In the genomic region with DNA sequence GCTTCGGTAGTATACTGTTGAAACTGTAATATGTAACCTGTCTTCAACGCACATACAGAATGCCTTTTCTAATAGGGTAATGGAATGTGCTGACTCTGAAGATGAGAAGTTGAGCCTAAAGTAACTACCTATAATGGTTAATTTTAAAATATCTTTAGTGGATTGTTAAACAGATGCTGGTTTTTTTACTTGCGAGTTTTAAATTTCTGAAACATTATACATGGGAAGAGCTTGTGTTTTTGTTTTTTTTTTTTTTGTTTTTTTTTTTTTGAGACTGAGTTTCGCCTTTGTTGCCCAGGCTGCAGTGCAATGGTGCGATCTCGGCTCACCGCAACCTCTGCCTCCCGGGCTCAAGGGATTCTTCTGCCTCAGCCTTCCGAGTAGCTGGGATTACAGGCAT, we compare ENCODE assay signal across 14 cellular contexts.
"Had no signal": no experiment of that assay in that cellular context is flagged by ENCODE, and none has a peak within 500 bp of the region (broad histone marks: within the 10 kb centered on the region; RNA-seq: fewer than 3 reads in every experiment).

No MANE protein-coding gene starts in this region.

- DNase-seq: activated CD4-positive, alpha-beta T cell treated with anti-CD3 and anti-CD28 coated beads, Interleukin-2, amount 50 U/mL, for 4 hours; activated CD4-positive, CD25-positive, alpha-beta regulatory T cell; amygdala; brain microvascular endothelial cell; cerebellar nuclear complex; dermis blood vessel endothelial cell; lower lobe of right lung; midbrain; nucleus accumbens; stimulated activated CD4-positive, alpha-beta T cell treated with anti-CD3 and anti-CD28 coated beads, Interleukin-12 subunit alpha, Interleukin-12 subunit beta, amount 100 ng/mL, for 4 hours; stimulated activated naive CD4-positive, alpha-beta T cell treated with Interleukin-2 at 50 U/mL for 16 hours; upper lobe of left lung had no signal

- H3K27ac ChIP-seq: brain microvascular endothelial cell, lower lobe of right lung, upper lobe of left lung had no signal

- H3K4me3 ChIP-seq: lower lobe of right lung, upper lobe of left lung had no signal

- H3K27ac Mint-ChIP-seq: activated naive CD8-positive, alpha-beta T cell had no signal

- H3K9me3 ChIP-seq: lower lobe of right lung, upper lobe of left lung had no signal

- ATAC-seq: lower lobe of right lung, SK-N-SH treated with all-trans-retinoic acid at 6 μM for 48 hours had no signal

- H3K4me3 Mint-ChIP-seq: activated naive CD8-positive, alpha-beta T cell had no signal

- H3K27me3 ChIP-seq: brain microvascular endothelial cell, upper lobe of left lung had no signal

- H3K36me3 ChIP-seq: brain microvascular endothelial cell, lower lobe of right lung, upper lobe of left lung had no signal

- H3K27me3 Mint-ChIP-seq: activated naive CD8-positive, alpha-beta T cell had no signal
